8 cellular contexts compared by ENCODE assay signal in the genomic region with DNA sequence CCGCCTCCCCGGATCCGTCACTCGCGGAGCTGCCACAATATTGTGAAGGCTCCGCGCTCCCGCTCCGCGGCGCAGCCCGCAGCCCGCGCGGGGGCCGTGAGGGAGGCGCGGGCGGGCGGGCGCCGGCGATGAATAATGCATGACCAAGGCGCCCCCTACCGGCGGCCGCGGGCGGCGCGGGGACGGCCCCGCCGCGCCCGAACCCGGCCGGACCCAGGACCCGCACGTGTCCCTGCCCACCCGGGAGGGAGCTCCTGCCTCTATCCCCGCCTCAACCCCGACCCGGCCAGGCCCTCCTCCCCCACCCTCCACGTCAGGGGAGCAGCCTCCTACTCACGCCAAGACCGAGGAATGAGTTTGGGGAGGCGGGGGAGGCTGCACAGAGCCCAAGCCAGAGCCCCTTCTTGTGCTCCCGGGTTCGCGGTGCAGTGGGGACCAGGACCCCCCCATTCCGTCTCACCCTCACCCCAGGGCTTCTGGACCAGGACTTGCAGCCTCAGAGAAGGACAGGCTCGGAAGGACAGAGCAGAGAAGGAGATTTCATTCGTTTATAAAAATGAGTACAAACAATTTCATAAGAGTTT.
A peak's percentile ranks its signal among the peaks of the same experiment; 100 is the strongest.
DNase-seq lines count a peak whose midpoint lies in the region; ATAC-seq, FAIRE-seq and TF ChIP-seq lines count a peak whose summit lies in the region.

No MANE protein-coding gene starts in this region.

- ATAC-seq in RWPE2 (ENCODE audit: low read depth) (peak; percentile 77), Right ventricle myocardium superior (ENCODE audit: poor library complexity) (peak; percentile 84), psoas muscle (peak; percentile 81 to 87 (median 82))

- H3K4me3 Mint-ChIP-seq in HFFc6: peak overlapping the region; percentile 73

- WGBS in psoas muscle, 3 donors: 2 to 5% (median 5%) methylated on average over 28 to 54 of the region's 54 CpGs

- H3K36me3 ChIP-seq in RWPE2 (ENCODE audit: low read depth) (no peaks in the 10 kb centered on the region), psoas muscle (ENCODE audit: insufficient read depth in 1 of 2, low read depth in 1 of 2) (no peaks in the 10 kb centered on the region)

- TF ChIP-seq CTCF in HFFc6 (IDR thresholded peaks at IDR 0.05) (peak; percentile 89), RWPE2 (IDR thresholded peaks at IDR 0.05; ENCODE audit: poor library complexity, severe bottlenecking) (peak; percentile 94), psoas muscle (IDR thresholded peaks at IDR 0.05) (peak; percentile 91)

- H3K27ac ChIP-seq in RWPE2 (ENCODE audit: poor library complexity, severe bottlenecking) (no peak overlapping the region), psoas muscle (no peak overlapping the region)

- H3K4me1 ChIP-seq in RWPE2 (ENCODE audit: insufficient read depth, poor library complexity, severe bottlenecking) (no peaks in the 10 kb centered on the region), psoas muscle (peaks cover 17% of the 10 kb centered on the region)

- peaks cover 7% of the 10 kb centered on the region for H3K4me1 Mint-ChIP-seq in HFFc6 (ENCODE audit: low read depth)

- peak; percentile 42 for FAIRE-seq in urothelium cell line (lab: Jason Lieb, UNC)

- intact Hi-C loops in Right ventricle myocardium superior (cut with DNase I): loop anchor here (5.0 to 10.0 kb wide), 2 partner anchors 202 to 360 kb away; no protein-coding TSS in a partner anchor
- intact Hi-C loops in psoas muscle (cut with DNase I): loop anchor here (5.0 to 10.0 kb wide), 3 partner anchors 182 to 370 kb away; no protein-coding TSS in a partner anchor

- DNase-seq in CMK (ENCODE audit: low read depth) (peak; percentile 22), HFFc6 (no peak), RWPE2 (ENCODE audit: low spot score) (no peak), Right ventricle myocardium superior (peak; percentile 75), psoas muscle (peak; percentile 72 to 83), urothelium cell line (ENCODE audit: low spot score) (peak; percentile 86), OCI-M2 (lab: John Stamatoyannopoulos, UW; ENCODE audit: unreplicated experiment) (no peak)
- DNase-seq in activated gamma-delta T cell treated with anti-CD3 and anti-CD28 coated beads, Interleukin-2, amount 50 U/mL, for 16 hours (ENCODE audit: low read depth): peak; percentile 42

- no peaks in the 10 kb centered on the region for H3K9me3 Mint-ChIP-seq in HFFc6

- peak overlapping the region; percentile 24 for H3K4me3 ChIP-seq in RWPE2 (ENCODE audit: severe bottlenecking)
- H3K4me3 ChIP-seq in psoas muscle: peak overlapping the region; percentile 60

- no peaks in the 10 kb centered on the region for H3K9me3 ChIP-seq in RWPE2 (ENCODE audit: severe bottlenecking)
- H3K9me3 ChIP-seq in psoas muscle: no peaks in the 10 kb centered on the region

- H3K36me3 Mint-ChIP-seq in HFFc6 (ENCODE audit: low read depth): no peaks in the 10 kb centered on the region

- peaks cover 54% of the 10 kb centered on the region for H3K27me3 Mint-ChIP-seq in HFFc6 (ENCODE audit: insufficient read depth)

- no peak overlapping the region for H3K27ac Mint-ChIP-seq in HFFc6

- H3K27me3 ChIP-seq in RWPE2 (ENCODE audit: insufficient read depth, poor library complexity, severe bottlenecking) (no peaks in the 10 kb centered on the region), psoas muscle (ENCODE audit: insufficient read depth in 3 of 3, low read length in 2 of 3) (peaks cover 0 to 1% (median 0%) of the 10 kb centered on the region in 3 donors)

Comparison
In these comparisons a context has a peak if more than half of its experiments do, and no peak if none do; other contexts are left out.
1. DNase-seq: peak in CMK (single experiment), activated gamma-delta T cell treated with anti-CD3 and anti-CD28 coated beads, Interleukin-2, amount 50 U/mL, for 16 hours (single experiment), Right ventricle myocardium superior (single experiment), psoas muscle (2 of 2) and urothelium cell line (single experiment); none in HFFc6 (single experiment), RWPE2 (single experiment) and OCI-M2 (single experiment).
2. Peak in every context shown above with its lines, with median percentiles within 50 percentile points of each other: CTCF ChIP-seq and ATAC-seq.